18 cellular contexts compared by ENCODE assay signal in genomic region chr13:44088911-44089851, GRCh38.
DNase-seq lines count a peak whose midpoint lies in the region; ATAC-seq and TF ChIP-seq lines count a peak whose summit lies in the region.
"Had no signal": no experiment of that assay in that cellular context is flagged by ENCODE, and none has a peak within 500 bp of the region (broad histone marks: within the 10 kb centered on the region; RNA-seq: fewer than 3 reads in every experiment).

No MANE protein-coding gene starts in this region.

- CTCF ChIA-PET in activated CD4-positive, alpha-beta T cell treated with anti-CD3 and anti-CD28 coated beads for 36 hours (lab: Charles Lee) = interaction anchor here (0.7 kb wide), 1 partner anchor 27 kb away, joined by 3 read pairs; no protein-coding TSS in a partner anchor

- H3K36me3 Mint-ChIP-seq in activated CD4-positive, alpha-beta T cell treated with anti-CD3 and anti-CD28 coated beads for 36 hours (ENCODE audit: low read depth) = no peaks in the 10 kb centered on the region
- H3K36me3 Mint-ChIP-seq in activated CD4-positive, alpha-beta T cell treated with anti-CD3 and anti-CD28 coated beads, Interleukin-2, amount 10 ng/mL, durations not matched to agents 24 days and 14 days (ENCODE audit: low read depth) = no peaks in the 10 kb centered on the region
- H3K36me3 Mint-ChIP-seq in central memory CD8-positive, alpha-beta T cell (ENCODE audit: insufficient read depth) = no peaks in the 10 kb centered on the region
- H3K36me3 Mint-ChIP-seq in stimulated activated naive B cell treated with anti-CD40 and anti-IgM and Interleukin-4, amounts not matched to agents 10 μg/mL and 1 μg/mL and 100 μg/mL, for 72 hours = peaks cover 0 to 1% of the 10 kb centered on the region in 2 donors
- peaks cover 24% of the 10 kb centered on the region for H3K36me3 Mint-ChIP-seq in endodermal cell (ENCODE audit: low read depth)
- no peaks in the 10 kb centered on the region for H3K36me3 Mint-ChIP-seq in activated T-helper 1 cell treated with anti-CD3 and anti-CD28 coated beads, Interleukin-12 subunit alpha, Interleukin-12 subunit beta, Interleukin-2, Interleukin-4 antibody, amounts not matched to agents 30 ng/mL and 10 ng/mL and 1 ng/mL, durations not matched to agents 14 hours and 24 hours and 36 hours (ENCODE audit: low read depth)

- ATAC-seq in activated CD4-positive, alpha-beta T cell treated with anti-CD3 and anti-CD28 coated beads for 36 hours = peak; percentile 78
- ATAC-seq in central memory CD8-positive, alpha-beta T cell (replicated peaks; ENCODE audit: extremely low read depth, poor library complexity, severe bottlenecking) = peak; percentile 54
- ATAC-seq in stimulated activated naive B cell treated with anti-CD40 and anti-IgM and Interleukin-4, amounts not matched to agents 10 μg/mL and 1 μg/mL and 100 μg/mL, for 72 hours (replicated peaks) = peak; percentile 89 to 92
- ATAC-seq in HG02798 (IDR thresholded peaks at IDR 0.05; ENCODE audit: poor library complexity, unreplicated experiment) = no peak
- ATAC-seq: esophagus mucosa had no signal

- H3K9me3 Mint-ChIP-seq in activated CD4-positive, alpha-beta T cell treated with anti-CD3 and anti-CD28 coated beads for 36 hours (ENCODE audit: low read depth) = peaks cover 4% of the 10 kb centered on the region
- H3K9me3 Mint-ChIP-seq in activated CD4-positive, alpha-beta T cell treated with anti-CD3 and anti-CD28 coated beads, Interleukin-2, amount 10 ng/mL, durations not matched to agents 24 days and 14 days = no peaks in the 10 kb centered on the region
- no peaks in the 10 kb centered on the region for H3K9me3 Mint-ChIP-seq in central memory CD8-positive, alpha-beta T cell
- peaks cover 0 to 5% of the 10 kb centered on the region in 2 donors for H3K9me3 Mint-ChIP-seq in stimulated activated naive B cell treated with anti-CD40 and anti-IgM and Interleukin-4, amounts not matched to agents 10 μg/mL and 1 μg/mL and 100 μg/mL, for 72 hours
- peaks cover 44% of the 10 kb centered on the region for H3K9me3 Mint-ChIP-seq in endodermal cell
- H3K9me3 Mint-ChIP-seq in activated T-helper 1 cell treated with anti-CD3 and anti-CD28 coated beads, Interleukin-12 subunit alpha, Interleukin-12 subunit beta, Interleukin-2, Interleukin-4 antibody, amounts not matched to agents 30 ng/mL and 10 ng/mL and 1 ng/mL, durations not matched to agents 14 hours and 24 hours and 36 hours = no peaks in the 10 kb centered on the region
- H3K9me3 Mint-ChIP-seq: activated CD4-positive, alpha-beta memory T cell treated with anti-CD3 and anti-CD28 coated beads, Interleukin-2, amount 10 ng/mL, durations not matched to agents 7 days and 5 days had no signal

- H3K4me3 ChIP-seq in endodermal cell (ENCODE audit: low read length) = no peak overlapping the region
- H3K4me3 ChIP-seq: right atrium auricular region had no signal

- POLR2A ChIA-PET in activated CD4-positive, alpha-beta T cell treated with anti-CD3 and anti-CD28 coated beads for 36 hours (lab: Charles Lee) = no interaction called here

- DNase-seq in activated CD4-positive, alpha-beta T cell treated with anti-CD3 and anti-CD28 coated beads for 36 hours = peak; percentile 10
- DNase-seq in activated CD4-positive, alpha-beta T cell treated with anti-CD3 and anti-CD28 coated beads, Interleukin-2, amount 10 ng/mL, durations not matched to agents 24 days and 14 days = no peak
- DNase-seq in MV-4-11 (lab: John Stamatoyannopoulos, UW) (peak; percentile 91), endodermal cell (no peak)
- no peak for DNase-seq in central memory CD8-positive, alpha-beta T cell (ENCODE audit: low spot score in 2 of 2)
- peak; percentile 6 for DNase-seq in stimulated activated naive B cell treated with anti-CD40 and anti-IgM and Interleukin-4, amounts not matched to agents 10 μg/mL and 1 μg/mL and 100 μg/mL, for 72 hours
- no peak for DNase-seq in activated T-helper 1 cell treated with anti-CD3 and anti-CD28 coated beads, Interleukin-12 subunit alpha, Interleukin-12 subunit beta, Interleukin-2, Interleukin-4 antibody, amounts not matched to agents 30 ng/mL and 10 ng/mL and 1 ng/mL, durations not matched to agents 14 hours and 24 hours and 36 hours (ENCODE audit: low spot score)
- DNase-seq: 8988T; activated CD4-positive, alpha-beta memory T cell treated with anti-CD3 and anti-CD28 coated beads, Interleukin-2, amount 10 ng/mL, durations not matched to agents 7 days and 5 days; KBM-7; NCI-H2081; NCI-H748 treated with DMSO at 0.1 percent for 48 hours; SHP77 treated with DMSO at 0.1 percent for 48 hours; stimulated activated CD4-positive, alpha-beta T cell treated with anti-CD3 and anti-CD28 coated beads, Interleukin-4, amount 100 ng/mL, for 1 hour had no signal

- no peak overlapping the region for H3K27ac Mint-ChIP-seq in activated CD4-positive, alpha-beta T cell treated with anti-CD3 and anti-CD28 coated beads for 36 hours
- no peak overlapping the region for H3K27ac Mint-ChIP-seq in activated CD4-positive, alpha-beta T cell treated with anti-CD3 and anti-CD28 coated beads, Interleukin-2, amount 10 ng/mL, durations not matched to agents 24 days and 14 days
- no peak overlapping the region for H3K27ac Mint-ChIP-seq in central memory CD8-positive, alpha-beta T cell (ENCODE audit: low read depth)
- peak overlapping the region; percentile 47 for H3K27ac Mint-ChIP-seq in stimulated activated naive B cell treated with anti-CD40 and anti-IgM and Interleukin-4, amounts not matched to agents 10 μg/mL and 1 μg/mL and 100 μg/mL, for 72 hours
- no peak overlapping the region for H3K27ac Mint-ChIP-seq in endodermal cell
- no peak overlapping the region for H3K27ac Mint-ChIP-seq in activated T-helper 1 cell treated with anti-CD3 and anti-CD28 coated beads, Interleukin-12 subunit alpha, Interleukin-12 subunit beta, Interleukin-2, Interleukin-4 antibody, amounts not matched to agents 30 ng/mL and 10 ng/mL and 1 ng/mL, durations not matched to agents 14 hours and 24 hours and 36 hours
- H3K27ac Mint-ChIP-seq: activated CD4-positive, alpha-beta memory T cell treated with anti-CD3 and anti-CD28 coated beads, Interleukin-2, amount 10 ng/mL, durations not matched to agents 7 days and 5 days; nephron had no signal

- no peak overlapping the region for H3K9ac ChIP-seq in endodermal cell (ENCODE audit: extremely low read depth, low read length, poor library complexity, severe bottlenecking)

- peaks cover 18% of the 10 kb centered on the region for H3K4me1 Mint-ChIP-seq in activated CD4-positive, alpha-beta T cell treated with anti-CD3 and anti-CD28 coated beads for 36 hours
- H3K4me1 Mint-ChIP-seq in activated CD4-positive, alpha-beta T cell treated with anti-CD3 and anti-CD28 coated beads, Interleukin-2, amount 10 ng/mL, durations not matched to agents 24 days and 14 days = peaks cover 10% of the 10 kb centered on the region
- no peaks in the 10 kb centered on the region for H3K4me1 Mint-ChIP-seq in central memory CD8-positive, alpha-beta T cell
- peaks cover 14 to 26% of the 10 kb centered on the region in 2 donors for H3K4me1 Mint-ChIP-seq in stimulated activated naive B cell treated with anti-CD40 and anti-IgM and Interleukin-4, amounts not matched to agents 10 μg/mL and 1 μg/mL and 100 μg/mL, for 72 hours
- peaks cover 7% of the 10 kb centered on the region for H3K4me1 Mint-ChIP-seq in endodermal cell
- H3K4me1 Mint-ChIP-seq in activated T-helper 1 cell treated with anti-CD3 and anti-CD28 coated beads, Interleukin-12 subunit alpha, Interleukin-12 subunit beta, Interleukin-2, Interleukin-4 antibody, amounts not matched to agents 30 ng/mL and 10 ng/mL and 1 ng/mL, durations not matched to agents 14 hours and 24 hours and 36 hours (ENCODE audit: low read depth) = peaks cover 20% of the 10 kb centered on the region
- H3K4me1 Mint-ChIP-seq: nephron had no signal

- H3K4me1 ChIP-seq in endodermal cell (ENCODE audit: control insufficient read depth, insufficient read depth, low read length) = no peaks in the 10 kb centered on the region
- H3K4me1 ChIP-seq: right atrium auricular region had no signal

- peaks cover 8% of the 10 kb centered on the region for H3K27me3 Mint-ChIP-seq in activated CD4-positive, alpha-beta T cell treated with anti-CD3 and anti-CD28 coated beads for 36 hours
- peaks cover 18% of the 10 kb centered on the region for H3K27me3 Mint-ChIP-seq in activated CD4-positive, alpha-beta T cell treated with anti-CD3 and anti-CD28 coated beads, Interleukin-2, amount 10 ng/mL, durations not matched to agents 24 days and 14 days
- peaks cover 28% of the 10 kb centered on the region for H3K27me3 Mint-ChIP-seq in central memory CD8-positive, alpha-beta T cell
- H3K27me3 Mint-ChIP-seq in stimulated activated naive B cell treated with anti-CD40 and anti-IgM and Interleukin-4, amounts not matched to agents 10 μg/mL and 1 μg/mL and 100 μg/mL, for 72 hours = no peaks in the 10 kb centered on the region
- no peaks in the 10 kb centered on the region for H3K27me3 Mint-ChIP-seq in endodermal cell (ENCODE audit: insufficient read depth)
- H3K27me3 Mint-ChIP-seq in activated T-helper 1 cell treated with anti-CD3 and anti-CD28 coated beads, Interleukin-12 subunit alpha, Interleukin-12 subunit beta, Interleukin-2, Interleukin-4 antibody, amounts not matched to agents 30 ng/mL and 10 ng/mL and 1 ng/mL, durations not matched to agents 14 hours and 24 hours and 36 hours (ENCODE audit: insufficient read depth) = peaks cover 9% of the 10 kb centered on the region

- H3K27ac ChIP-seq in endodermal cell (ENCODE audit: low read depth, low read length) = no peak overlapping the region
- H3K27ac ChIP-seq: right atrium auricular region had no signal

- WGBS in endodermal cell (ENCODE audit: insufficient coverage in 1 of 2, insufficient read length in 1 of 2), 2 experiments = 95 to 96% methylated on average over 4 to 6 of the region's 6 CpGs

- H3K36me3 ChIP-seq in endodermal cell (ENCODE audit: control insufficient read depth, insufficient read depth, low read length) = no peaks in the 10 kb centered on the region
- H3K36me3 ChIP-seq: right atrium auricular region had no signal

- H3K9me3 ChIP-seq in endodermal cell (ENCODE audit: control insufficient read depth, low read length) = peaks cover 24% of the 10 kb centered on the region
- H3K9me3 ChIP-seq: right atrium auricular region had no signal

- H3K27me3 ChIP-seq in endodermal cell (ENCODE audit: control insufficient read depth, insufficient read depth, low read length, poor library complexity, severe bottlenecking) = no peaks in the 10 kb centered on the region
- H3K27me3 ChIP-seq: right atrium auricular region had no signal

- no peak for TF ChIP-seq CTCF in endodermal cell (conservative IDR thresholded peaks at IDR 0.05)

- no peak overlapping the region for H3K4me3 Mint-ChIP-seq in activated CD4-positive, alpha-beta T cell treated with anti-CD3 and anti-CD28 coated beads for 36 hours
- no peak overlapping the region for H3K4me3 Mint-ChIP-seq in activated CD4-positive, alpha-beta T cell treated with anti-CD3 and anti-CD28 coated beads, Interleukin-2, amount 10 ng/mL, durations not matched to agents 24 days and 14 days
- H3K4me3 Mint-ChIP-seq in central memory CD8-positive, alpha-beta T cell = no peak overlapping the region
- peak overlapping the region in 1 of 2 donors; percentile 33 for H3K4me3 Mint-ChIP-seq in stimulated activated naive B cell treated with anti-CD40 and anti-IgM and Interleukin-4, amounts not matched to agents 10 μg/mL and 1 μg/mL and 100 μg/mL, for 72 hours
- H3K4me3 Mint-ChIP-seq in endodermal cell = no peak overlapping the region
- H3K4me3 Mint-ChIP-seq in activated T-helper 1 cell treated with anti-CD3 and anti-CD28 coated beads, Interleukin-12 subunit alpha, Interleukin-12 subunit beta, Interleukin-2, Interleukin-4 antibody, amounts not matched to agents 30 ng/mL and 10 ng/mL and 1 ng/mL, durations not matched to agents 14 hours and 24 hours and 36 hours = no peak overlapping the region
- H3K4me3 Mint-ChIP-seq: activated CD4-positive, alpha-beta memory T cell treated with anti-CD3 and anti-CD28 coated beads, Interleukin-2, amount 10 ng/mL, durations not matched to agents 7 days and 5 days; nephron had no signal

- intact Hi-C loops in activated CD4-positive, alpha-beta T cell treated with anti-CD3 and anti-CD28 coated beads for 36 hours (cut with DNase I, micrococcal nuclease) = no loop called here
- intact Hi-C loops in activated CD4-positive, alpha-beta T cell treated with anti-CD3 and anti-CD28 coated beads, Interleukin-2, amount 10 ng/mL, durations not matched to agents 24 days and 14 days (cut with micrococcal nuclease) = no loop called here
- intact Hi-C loops in activated T-helper 1 cell treated with anti-CD3 and anti-CD28 coated beads, Interleukin-12 subunit alpha, Interleukin-12 subunit beta, Interleukin-2, Interleukin-4 antibody, amounts not matched to agents 30 ng/mL and 10 ng/mL and 1 ng/mL, durations not matched to agents 14 hours and 24 hours and 36 hours (cut with micrococcal nuclease) = no loop called here

Comparison
In these comparisons a context has a peak if more than half of its experiments do, and no peak if none do; other contexts are left out.
1. DNase-seq: peak in activated CD4-positive, alpha-beta T cell treated with anti-CD3 and anti-CD28 coated beads for 36 hours (single experiment), MV-4-11 (single experiment) and stimulated activated naive B cell treated with anti-CD40 and anti-IgM and Interleukin-4, amounts not matched to agents 10 μg/mL and 1 μg/mL and 100 μg/mL, for 72 hours (single experiment); none in activated CD4-positive, alpha-beta T cell treated with anti-CD3 and anti-CD28 coated beads, Interleukin-2, amount 10 ng/mL, durations not matched to agents 24 days and 14 days (single experiment), central memory CD8-positive, alpha-beta T cell (0 of 2), endodermal cell (single experiment) and activated T-helper 1 cell treated with anti-CD3 and anti-CD28 coated beads, Interleukin-12 subunit alpha, Interleukin-12 subunit beta, Interleukin-2, Interleukin-4 antibody, amounts not matched to agents 30 ng/mL and 10 ng/mL and 1 ng/mL, durations not matched to agents 14 hours and 24 hours and 36 hours (single experiment).